ENCODE assay signal across 17 cellular contexts in genomic region chrY:2973110-2973751, GRCh38. TPM values are rescaled to one million over a fixed set of nuclear protein-coding genes. Genes with fewer than 3 reads are reported as not detected.
A peak's percentile ranks its signal among the peaks of the same experiment; 100 is the strongest.
DNase-seq lines count a peak whose midpoint lies in the region; ATAC-seq and TF ChIP-seq lines count a peak whose summit lies in the region.
"Had no signal": no experiment of that assay in that cellular context is flagged by ENCODE, and none has a peak within 500 bp of the region (broad histone marks: within the 10 kb centered on the region; RNA-seq: fewer than 3 reads in every experiment).

No MANE protein-coding gene starts in this region.

- H3K27me3 ChIP-seq in OCI-LY1 (ENCODE audit: insufficient read depth, low read length): no peaks in the 10 kb centered on the region
- H3K27me3 ChIP-seq in left ventricle myocardium inferior (ENCODE audit: low read depth): no peaks in the 10 kb centered on the region
- H3K27me3 ChIP-seq: BLaER1 treated with 17β-estradiol and CSF1 and Interleukin-3, amounts not matched to agents 10 nM and 100 nM; esophagus muscularis mucosa; neutrophil; right lobe of liver had no signal

- H3K9me3 ChIP-seq in OCI-LY1 (ENCODE audit: low read length) (no peaks in the 10 kb centered on the region), left ventricle myocardium inferior (replicated peaks) (no peaks in the 10 kb centered on the region)
- H3K9me3 ChIP-seq: BLaER1 treated with 17β-estradiol and CSF1 and Interleukin-3, amounts not matched to agents 10 nM and 100 nM; esophagus muscularis mucosa; neutrophil; right lobe of liver had no signal

- H3K36me3 ChIP-seq in OCI-LY1 (ENCODE audit: insufficient read depth, low read length): peaks cover 19% of the 10 kb centered on the region
- peaks cover 23% of the 10 kb centered on the region for H3K36me3 ChIP-seq in left ventricle myocardium inferior
- H3K36me3 ChIP-seq: BLaER1 treated with 17β-estradiol and CSF1 and Interleukin-3, amounts not matched to agents 10 nM and 100 nM; neutrophil; right lobe of liver had no signal

- DNase-seq in renal cortical epithelial cell (ENCODE audit: low read depth): peak; percentile 36
- no peak for DNase-seq in DMS114 treated with DMSO at 0.1 percent for 48 hours (lab: John Stamatoyannopoulos, UW; ENCODE audit: unreplicated experiment)
- no peak for DNase-seq in left ventricle myocardium inferior
- DNase-seq in KBM-7: no peak
- DNase-seq: activated naive CD4-positive, alpha-beta T cell treated with anti-CD3 and anti-CD28 coated beads for 36 hours; cortex of kidney; DMS79; MM.1S; right lobe of liver; stimulated activated CD4-positive, alpha-beta T cell treated with anti-CD3 and anti-CD28 coated beads, Interleukin-2, amount 100 ng/mL, for 24 hours had no signal

- peaks cover 6% of the 10 kb centered on the region; the same call in 1 of the 2 replicates for H3K79me2 ChIP-seq in OCI-LY1 (ENCODE audit: insufficient read depth, low read length)

- no peak for TF ChIP-seq CTCF in OCI-LY1 (IDR thresholded peaks at IDR 0.05; ENCODE audit: low read length)
- TF ChIP-seq CTCF in left ventricle myocardium inferior (IDR thresholded peaks at IDR 0.05; ENCODE audit: borderline replicate concordance): no peak

- peak overlapping the region; percentile 55 for H3K9ac ChIP-seq in OCI-LY1 (ENCODE audit: low read length)
- H3K9ac ChIP-seq: BLaER1 treated with 17β-estradiol and CSF1 and Interleukin-3, amounts not matched to agents 10 nM and 100 nM had no signal

- H2AFZ ChIP-seq in OCI-LY1 (ENCODE audit: low read length): no peak overlapping the region

- H3K4me3 ChIP-seq in OCI-LY1 (ENCODE audit: low read depth, low read length, poor library complexity, severe bottlenecking) (peak overlapping the region; percentile 46), left ventricle myocardium inferior (no peak overlapping the region)
- H3K4me3 ChIP-seq: BLaER1 treated with 17β-estradiol and CSF1 and Interleukin-3, amounts not matched to agents 10 nM and 100 nM; esophagus muscularis mucosa; right lobe of liver had no signal

- H3K4me2 ChIP-seq in OCI-LY1 (ENCODE audit: low read length): peak overlapping the region; percentile 65
- H3K4me2 ChIP-seq: BLaER1 treated with 17β-estradiol and CSF1 and Interleukin-3, amounts not matched to agents 10 nM and 100 nM had no signal

- in situ Hi-C loops in KBM-7 (cut with MboI; ENCODE audit: low pct_unique_long_range_greater_than_20kb, low sequenced_read_pairs): no loop called here

- H3K4me1 ChIP-seq in OCI-LY1 (ENCODE audit: insufficient read depth, low read length, severe bottlenecking): peaks cover 55% of the 10 kb centered on the region
- peaks cover 11% of the 10 kb centered on the region for H3K4me1 ChIP-seq in left ventricle myocardium inferior
- H3K4me1 ChIP-seq: BLaER1 treated with 17β-estradiol and CSF1 and Interleukin-3, amounts not matched to agents 10 nM and 100 nM; right lobe of liver had no signal

- no peaks in the 10 kb centered on the region for H3F3A ChIP-seq in OCI-LY1 (ENCODE audit: insufficient read depth, low read length)

- H3K9me2 ChIP-seq in OCI-LY1 (ENCODE audit: low read depth, low read length): no peaks in the 10 kb centered on the region

- H3K27ac ChIP-seq in OCI-LY1 (ENCODE audit: low read depth, low read length, poor library complexity, severe bottlenecking) (peak overlapping the region; percentile 78), left ventricle myocardium inferior (replicated peaks) (no peak overlapping the region)
- H3K27ac ChIP-seq: BLaER1 treated with 17β-estradiol and CSF1 and Interleukin-3, amounts not matched to agents 10 nM and 100 nM; esophagus muscularis mucosa; neutrophil; right lobe of liver had no signal

- ATAC-seq in GM19025 (IDR thresholded peaks at IDR 0.05; ENCODE audit: low read depth, unreplicated experiment): peak; percentile 61
- ATAC-seq in HG02642 (IDR thresholded peaks at IDR 0.05; ENCODE audit: poor library complexity, unreplicated experiment): peak; percentile 67
- ATAC-seq: right lobe of liver had no signal

- no peaks in the 10 kb centered on the region for H4K20me1 ChIP-seq in OCI-LY1 (ENCODE audit: insufficient read depth, low read length)
- H4K20me1 ChIP-seq: BLaER1 treated with 17β-estradiol and CSF1 and Interleukin-3, amounts not matched to agents 10 nM and 100 nM had no signal

- intact Hi-C loops in left ventricle myocardium inferior (cut with micrococcal nuclease): no loop called here

RNA-seq across cellular contexts. Expression of gene ZFY, which starts 38.0 kb away (rescaled TPM):
- total RNA-seq in renal cortical epithelial cell (14.9 TPM in 1 of 2 replicates, not detected in the other), left ventricle myocardium inferior (10.7 TPM)
- total RNA-seq: mononuclear cell had no signal
